ENCODE assay signal across 8 cellular contexts in the genomic region with DNA sequence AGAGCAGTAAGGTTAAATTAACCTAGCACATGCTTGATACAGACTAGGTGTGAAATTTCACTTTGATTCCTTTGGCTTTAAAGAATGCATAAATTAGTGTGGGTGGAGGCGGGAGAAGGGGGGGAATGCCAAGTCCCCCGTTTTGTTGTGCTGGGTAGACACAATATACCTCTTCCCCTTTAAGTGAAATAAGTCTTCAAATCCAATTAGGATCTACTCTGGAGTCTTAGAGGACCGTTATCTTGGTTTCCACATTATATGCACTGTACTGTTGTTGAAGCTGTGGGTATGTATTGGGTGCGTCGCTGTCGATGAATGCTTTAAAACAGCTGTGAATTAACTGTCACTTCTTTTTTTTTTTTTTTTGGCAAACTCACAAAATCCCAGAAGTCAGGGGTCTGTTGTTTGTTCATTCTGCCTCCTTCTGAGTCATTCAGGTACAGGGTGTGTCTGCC. TPM values are rescaled to one million over a fixed set of nuclear protein-coding genes. Genes with fewer than 3 reads are reported as not detected.
DNase-seq lines count a peak whose midpoint lies in the region; ATAC-seq and TF ChIP-seq lines count a peak whose summit lies in the region.

No MANE protein-coding gene starts in this region.

- POLR2A ChIA-PET in activated CD8-positive, alpha-beta T cell treated with anti-CD3 and anti-CD28 coated beads, Interleukin-2, amount 10 ng/mL, durations not matched to agents 7 days and 5 days (lab: Charles Lee): interaction anchor here (0.9 to 6.9 kb wide), 26 partner anchors 12 to 339 kb away, joined by 3 to 89 read pairs (median 6); a partner anchor contains a TSS

- TF ChIP-seq POLR2A in stomach (IDR thresholded peaks at IDR 0.05): no peak

- TF ChIP-seq EP300 in stomach (IDR thresholded peaks at IDR 0.05): no peak

- H3K4me3 ChIP-seq in iPS DF 6.9 (ENCODE audit: low read length): peak overlapping the region; percentile 94; the same call in 1 of the 2 replicates
- peak overlapping the region; percentile 54 to 67 (median 60) for H3K4me3 ChIP-seq in stomach

- H3K36me3 Mint-ChIP-seq in T-helper 1 cell treated with Interleukin-12 subunit alpha and Interleukin-12 subunit beta and Interleukin-4 antibody, amounts not matched to agents 30 μg/mL and 1 μg/mL, for 36 hours (ENCODE audit: low read depth): peaks cover 45% of the 10 kb centered on the region
- peaks cover 51% of the 10 kb centered on the region for H3K36me3 Mint-ChIP-seq in activated CD8-positive, alpha-beta T cell treated with anti-CD3 and anti-CD28 coated beads, Interleukin-2, amount 10 ng/mL, durations not matched to agents 7 days and 5 days (ENCODE audit: low read depth)

- ATAC-seq in activated CD8-positive, alpha-beta T cell treated with anti-CD3 and anti-CD28 coated beads, Interleukin-2, amount 10 ng/mL, durations not matched to agents 7 days and 5 days: peak; percentile 0
- ATAC-seq in GM21717 (IDR thresholded peaks at IDR 0.05; ENCODE audit: unreplicated experiment): no peak

- peaks cover 36% of the 10 kb centered on the region for H3K4me1 Mint-ChIP-seq in T-helper 1 cell treated with Interleukin-12 subunit alpha and Interleukin-12 subunit beta and Interleukin-4 antibody, amounts not matched to agents 30 μg/mL and 1 μg/mL, for 36 hours (ENCODE audit: low read depth)
- H3K4me1 Mint-ChIP-seq in activated CD8-positive, alpha-beta T cell treated with anti-CD3 and anti-CD28 coated beads, Interleukin-2, amount 10 ng/mL, durations not matched to agents 7 days and 5 days (ENCODE audit: low read depth): peaks cover 49% of the 10 kb centered on the region

- no peaks in the 10 kb centered on the region for H3K9me3 ChIP-seq in iPS DF 6.9 (ENCODE audit: control insufficient read depth, insufficient read depth, low read length)
- no peaks in the 10 kb centered on the region for H3K9me3 ChIP-seq in stomach

- H3K27me3 Mint-ChIP-seq in T-helper 1 cell treated with Interleukin-12 subunit alpha and Interleukin-12 subunit beta and Interleukin-4 antibody, amounts not matched to agents 30 μg/mL and 1 μg/mL, for 36 hours (ENCODE audit: low read depth): no peaks in the 10 kb centered on the region
- no peaks in the 10 kb centered on the region for H3K27me3 Mint-ChIP-seq in activated CD8-positive, alpha-beta T cell treated with anti-CD3 and anti-CD28 coated beads, Interleukin-2, amount 10 ng/mL, durations not matched to agents 7 days and 5 days (ENCODE audit: low read depth)

- CTCF ChIA-PET in activated CD8-positive, alpha-beta T cell treated with anti-CD3 and anti-CD28 coated beads, Interleukin-2, amount 10 ng/mL, durations not matched to agents 7 days and 5 days (lab: Charles Lee): interaction anchor here (0.8 to 9.4 kb wide), 13 partner anchors 35 to 341 kb away, joined by 3 to 165 read pairs (median 4); a partner anchor contains a TSS

- H3K4me1 ChIP-seq in iPS DF 6.9 (ENCODE audit: control insufficient read depth, insufficient read depth, low read length) (0 out of 2 replicates have a peak, but pooled peaks cover 1% of the 10 kb centered on the region), stomach (peaks cover 14 to 37% (median 34%) of the 10 kb centered on the region in 4 donors)

- intact Hi-C loops in stomach (cut with DNase I; ENCODE audit: low total_unique reads): loop anchor here (10.0 kb wide), 1 partner anchor 320 kb away; no protein-coding TSS in a partner anchor

- no peak for DNase-seq in T-helper 1 cell
- DNase-seq in activated CD8-positive, alpha-beta T cell treated with anti-CD3 and anti-CD28 coated beads, Interleukin-2, amount 10 ng/mL, durations not matched to agents 7 days and 5 days: no peak
- no peak for DNase-seq in iPS DF 6.9 (ENCODE audit: low read depth, low spot score)
- DNase-seq in stomach: no peak
- DNase-seq in HCEC 1CT: no peak
- DNase-seq in SHP77 (lab: John Stamatoyannopoulos, UW): no peak

- peaks cover 7% of the 10 kb centered on the region for H3K9me3 Mint-ChIP-seq in T-helper 1 cell treated with Interleukin-12 subunit alpha and Interleukin-12 subunit beta and Interleukin-4 antibody, amounts not matched to agents 30 μg/mL and 1 μg/mL, for 36 hours
- H3K9me3 Mint-ChIP-seq in activated CD8-positive, alpha-beta T cell treated with anti-CD3 and anti-CD28 coated beads, Interleukin-2, amount 10 ng/mL, durations not matched to agents 7 days and 5 days (ENCODE audit: insufficient read depth): no peaks in the 10 kb centered on the region

- H3K27ac ChIP-seq in iPS DF 6.9 (ENCODE audit: low read length) (no peak overlapping the region), stomach (peak overlapping the region in 4 of 5 donors; percentile 73 to 84 (median 78))

- peak overlapping the region; percentile 94 for H3K27ac Mint-ChIP-seq in T-helper 1 cell treated with Interleukin-12 subunit alpha and Interleukin-12 subunit beta and Interleukin-4 antibody, amounts not matched to agents 30 μg/mL and 1 μg/mL, for 36 hours
- H3K27ac Mint-ChIP-seq in activated CD8-positive, alpha-beta T cell treated with anti-CD3 and anti-CD28 coated beads, Interleukin-2, amount 10 ng/mL, durations not matched to agents 7 days and 5 days: peak overlapping the region; percentile 96

- no CpG with 5 or more reads among the region's 6 CpGs for WGBS in iPS DF 6.9 (ENCODE audit: insufficient coverage, insufficient read length)
- 15 to 36% (median 22%) methylated on average over 6 of the region's 6 CpGs for WGBS in stomach, 5 donors

- H3K27me3 ChIP-seq in iPS DF 6.9 (ENCODE audit: control insufficient read depth, insufficient read depth, low read length): peaks cover 10% of the 10 kb centered on the region; the same call in 1 of the 2 replicates
- H3K27me3 ChIP-seq in stomach: peaks cover 0 to 34% (median 16%) of the 10 kb centered on the region in 3 donors

- H3K4me3 Mint-ChIP-seq in T-helper 1 cell treated with Interleukin-12 subunit alpha and Interleukin-12 subunit beta and Interleukin-4 antibody, amounts not matched to agents 30 μg/mL and 1 μg/mL, for 36 hours: peak overlapping the region; percentile 98
- peak overlapping the region; percentile 98 for H3K4me3 Mint-ChIP-seq in activated CD8-positive, alpha-beta T cell treated with anti-CD3 and anti-CD28 coated beads, Interleukin-2, amount 10 ng/mL, durations not matched to agents 7 days and 5 days

- H3K36me3 ChIP-seq in iPS DF 6.9 (ENCODE audit: control insufficient read depth, insufficient read depth, low read length) (peaks cover 5% of the 10 kb centered on the region; the same call in 1 of the 2 replicates), stomach (no peaks in the 10 kb centered on the region)

- no peak for TF ChIP-seq CTCF in stomach (IDR thresholded peaks at IDR 0.05)

RNA-seq across cellular contexts. Expression of a gene that starts 1.6 kb away (rescaled TPM):
- 10 to 100 TPM; 72.8 to 76.5 TPM for total RNA-seq in activated CD8-positive, alpha-beta T cell treated with anti-CD3 and anti-CD28 coated beads, Interleukin-2, amount 10 ng/mL, durations not matched to agents 7 days and 5 days
- 10 to 100 TPM in 3 of 5 donors, 1 to 10 TPM in 2; 5.8 to 54.0 (median 14.3) TPM for total RNA-seq in stomach
- 10 to 100 TPM in 1 of 3 donors, 1 to 10 TPM in 2; 3.7 to 11.6 (median 8.4) TPM for polyA plus RNA-seq in stomach
